ENCODE assay signal across 8 cellular contexts in genomic region chr10:46786125-46786517, GRCh38.
DNase-seq lines count a peak whose midpoint lies in the region; ATAC-seq, FAIRE-seq and TF ChIP-seq lines count a peak whose summit lies in the region.
"Not testable (repeated sequence)": the region's sequence is repeated elsewhere in the genome, so short reads cannot be mapped to it uniquely, and the experiment has no call there.

No MANE protein-coding gene starts in this region.

- not testable (repeated sequence) for H3K36me3 Mint-ChIP-seq in CD8-positive, alpha-beta memory T cell

- H3K27me3 Mint-ChIP-seq in CD8-positive, alpha-beta memory T cell = not testable (repeated sequence)

- peak overlapping the region in 1 of 8 donors; percentile 86 for H3K27ac Mint-ChIP-seq in CD8-positive, alpha-beta memory T cell

- not testable (repeated sequence) for H3K27me3 ChIP-seq in CD8-positive, alpha-beta memory T cell (ENCODE audit: insufficient read depth, low read length, poor library complexity, severe bottlenecking); HUES64 (ENCODE audit: insufficient read depth, low read length); kidney epithelial cell (ENCODE audit: control insufficient read depth, insufficient read depth, low read length); pancreas; testis

- not testable (repeated sequence) for H3K4me1 ChIP-seq in CD8-positive, alpha-beta memory T cell (ENCODE audit: insufficient read depth, low read length); HUES64 (ENCODE audit: insufficient read depth, low read length); testis
- H3K4me1 ChIP-seq in pancreas = peaks cover 0 to 11% (median 0%) of the 10 kb centered on the region in 3 donors

- DNase-seq in CD8-positive, alpha-beta memory T cell; astrocyte of the cerebellum (ENCODE audit: low read depth); kidney epithelial cell (ENCODE audit: low read depth); testis: not testable (repeated sequence)
- DNase-seq in erythroblast (lab: John Stamatoyannopoulos, UW) (peak; percentile 11 to 16), pancreas (peak in 3 of 6 donors; percentile 21 to 60 (median 22))

- H3K9me3 Mint-ChIP-seq in CD8-positive, alpha-beta memory T cell = not testable (repeated sequence)

- CTCF ChIA-PET in CD8-positive, alpha-beta memory T cell (lab: Charles Lee) = not testable (repeated sequence)

- 44% methylated on average over 5 of the region's 18 CpGs for WGBS in HUES64
- 35 to 41% methylated on average over 13 to 15 of the region's 18 CpGs for WGBS in pancreas, 2 donors
- WGBS in testis, 2 donors = 15 to 34% methylated on average over 13 of the region's 18 CpGs

- not testable (repeated sequence) for H3K9me3 ChIP-seq in CD8-positive, alpha-beta memory T cell (ENCODE audit: low read length); HUES64 (ENCODE audit: insufficient read depth, low read depth, low read length); pancreas; testis

- TF ChIP-seq CTCF in VCaP (conservative IDR thresholded peaks at IDR 0.05); astrocyte of the cerebellum (IDR thresholded peaks at IDR 0.05; ENCODE audit: low read depth, low read length, missing control alignments); kidney epithelial cell (IDR thresholded peaks at IDR 0.05; ENCODE audit: insufficient read depth, low read length, poor library complexity, severe bottlenecking); pancreas (IDR thresholded peaks at IDR 0.05); testis (IDR thresholded peaks at IDR 0.05): not testable (repeated sequence)

- H3K4me3 Mint-ChIP-seq in CD8-positive, alpha-beta memory T cell = peak overlapping the region in 6 of 7 donors; percentile 38 to 96 (median 67)

- in situ Hi-C loops in astrocyte of the cerebellum (cut with HindIII; ENCODE audit: low sequenced_read_pairs) = not testable (repeated sequence)

- not testable (repeated sequence) for H3K27ac ChIP-seq in CD8-positive, alpha-beta memory T cell (ENCODE audit: low read depth, low read length); HUES64 (ENCODE audit: low read depth, low read length)
- H3K27ac ChIP-seq in VCaP (peak overlapping the region; percentile 79), pancreas (peak overlapping the region; percentile 62 to 88 (median 76)), testis (peak overlapping the region in 1 of 2 donors; percentile 61)

- H3K36me3 ChIP-seq in CD8-positive, alpha-beta memory T cell (ENCODE audit: insufficient read depth, low read length); HUES64 (ENCODE audit: insufficient read depth, low read length); kidney epithelial cell (ENCODE audit: control insufficient read depth, insufficient read depth, low read length); pancreas; testis (ENCODE audit: low read depth, missing control alignments): not testable (repeated sequence)

- intact Hi-C loops in pancreas (cut with DNase I); testis (cut with DNase I; ENCODE audit: low total_unique reads): not testable (repeated sequence)

- not testable (repeated sequence) for TF ChIP-seq POLR2A in erythroblast (IDR thresholded peaks at IDR 0.05; ENCODE audit: low read length); testis (IDR thresholded peaks at IDR 0.05)

- peak overlapping the region; percentile 58; the same call in 1 of the 2 replicates for H3K9ac ChIP-seq in HUES64 (ENCODE audit: low read depth, low read length)

- POLR2A ChIA-PET in CD8-positive, alpha-beta memory T cell (lab: Charles Lee) = not testable (repeated sequence)

- ATAC-seq in pancreas = peak in 2 of 4 donors; percentile 1 to 4

- not testable (repeated sequence) for H3K4me3 ChIP-seq in CD8-positive, alpha-beta memory T cell (ENCODE audit: low read length)
- H3K4me3 ChIP-seq in HUES64 (ENCODE audit: low read length) = peak overlapping the region; percentile 92
- H3K4me3 ChIP-seq in astrocyte of the cerebellum (ENCODE audit: low read depth, low read length) = peak overlapping the region; percentile 69
- H3K4me3 ChIP-seq in kidney epithelial cell (ENCODE audit: low read depth, low read length) = peak overlapping the region; percentile 25
- peak overlapping the region in 2 of 4 donors; percentile 54 to 62 for H3K4me3 ChIP-seq in pancreas
- H3K4me3 ChIP-seq in testis = peak overlapping the region; percentile 60 to 72

- FAIRE-seq in pancreas (lab: Jason Lieb, UNC) = not testable (repeated sequence)

- peaks cover 5 to 15% (median 5%) of the 10 kb centered on the region in 3 donors for H3K4me1 Mint-ChIP-seq in CD8-positive, alpha-beta memory T cell
